ENCODE assay signal across 1 cellular context in the genomic region with DNA sequence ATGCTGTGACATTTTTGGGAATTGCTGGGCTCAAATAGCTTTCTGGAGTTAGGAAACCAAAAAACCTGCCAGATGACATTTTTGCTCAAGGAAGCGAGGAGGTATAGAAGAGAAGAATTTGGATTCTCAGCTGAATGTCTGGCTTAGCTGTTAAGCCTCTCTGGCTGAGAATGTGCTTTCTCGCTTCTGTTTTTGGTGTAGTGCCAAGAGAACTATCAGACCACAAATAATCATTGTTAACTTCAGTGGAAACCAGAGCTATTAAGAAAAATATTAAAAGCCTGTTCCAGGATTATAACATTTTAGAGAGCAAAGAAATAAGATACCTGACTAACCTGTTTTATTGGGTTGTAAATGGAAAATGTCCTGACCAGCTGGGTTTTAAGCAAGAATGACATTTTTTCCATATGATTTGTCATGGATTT.
A peak's percentile ranks its signal among the peaks of the same experiment; 100 is the strongest.
TF ChIP-seq lines count a peak whose summit lies in the region.

No MANE protein-coding gene starts in this region.

TF ChIP-seq in H1, 55 proteins besides CTCF, POLR2A, EP300 and RAD21:
- TF ChIP-seq, protein P1, sequence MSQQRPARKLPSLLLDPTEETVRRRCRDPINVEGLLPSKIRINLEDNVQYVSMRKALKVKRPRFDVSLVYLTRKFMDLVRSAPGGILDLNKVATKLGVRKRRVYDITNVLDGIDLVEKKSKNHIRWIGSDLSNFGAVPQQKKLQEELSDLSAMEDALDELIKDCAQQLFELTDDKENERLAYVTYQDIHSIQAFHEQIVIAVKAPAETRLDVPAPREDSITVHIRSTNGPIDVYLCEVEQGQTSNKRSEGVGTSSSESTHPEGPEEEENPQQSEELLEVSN (IDR thresholded peaks at IDR 0.05): no peak
- no peak for TF ChIP-seq TCF12 (IDR thresholded peaks at IDR 0.05; ENCODE audit: low read depth, low read length)
- TF ChIP-seq, protein P2, sequence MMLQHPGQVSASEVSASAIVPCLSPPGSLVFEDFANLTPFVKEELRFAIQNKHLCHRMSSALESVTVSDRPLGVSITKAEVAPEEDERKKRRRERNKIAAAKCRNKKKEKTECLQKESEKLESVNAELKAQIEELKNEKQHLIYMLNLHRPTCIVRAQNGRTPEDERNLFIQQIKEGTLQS (IDR thresholded peaks at IDR 0.05; ENCODE audit: insufficient read depth, low read depth, low read length): no peak
- peak; percentile 20 for TF ChIP-seq ASH2L (IDR thresholded peaks at IDR 0.05; ENCODE audit: low read length)
- TF ChIP-seq, protein P3, sequence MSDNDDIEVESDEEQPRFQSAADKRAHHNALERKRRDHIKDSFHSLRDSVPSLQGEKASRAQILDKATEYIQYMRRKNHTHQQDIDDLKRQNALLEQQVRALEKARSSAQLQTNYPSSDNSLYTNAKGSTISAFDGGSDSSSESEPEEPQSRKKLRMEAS (IDR thresholded peaks at IDR 0.05): no peak
- TF ChIP-seq SP1 (IDR thresholded peaks at IDR 0.05; ENCODE audit: low read depth, low read length): 0 out of 2 replicates have a peak, but pooled peaks have one; percentile 26
- TF ChIP-seq SP4 (IDR thresholded peaks at IDR 0.05; ENCODE audit: low read length): no peak
